Comparison of ENCODE assay signal across 10 cellular contexts in the genomic region with DNA sequence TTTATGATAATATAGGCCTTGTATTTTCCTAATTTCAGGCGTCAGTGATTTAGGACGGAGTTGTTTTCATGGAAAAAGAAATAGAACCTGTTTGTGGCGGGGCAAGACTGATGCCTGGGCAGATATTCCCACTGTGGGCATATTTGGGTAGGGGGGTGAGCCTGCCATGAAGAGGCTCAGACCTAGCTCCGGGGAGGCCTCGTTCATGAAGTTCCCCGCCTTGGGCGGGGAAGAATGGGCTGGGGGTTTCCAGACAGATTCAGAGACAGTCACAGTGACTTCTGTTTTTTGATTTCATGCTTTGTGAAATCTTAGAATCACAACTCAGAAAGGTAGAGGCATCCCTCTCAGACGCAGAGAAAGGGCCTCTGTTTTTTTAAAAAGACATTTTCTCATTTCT. TPM values are rescaled to one million over a fixed set of nuclear protein-coding genes. Genes with fewer than 3 reads are reported as not detected.
"Had no signal": no experiment of that assay in that cellular context is flagged by ENCODE, and none has a peak within 500 bp of the region (broad histone marks: within the 10 kb centered on the region; RNA-seq: fewer than 3 reads in every experiment).

No MANE protein-coding gene starts in this region.

- H3K36me3 ChIP-seq: cardiac muscle cell, heart left ventricle, thyroid gland had no signal

- H3K4me3 ChIP-seq: cardiac muscle cell, coronary artery, heart left ventricle, thyroid gland had no signal

- H3K4me1 ChIP-seq: heart left ventricle had no signal

- H3K27me3 ChIP-seq: cardiac muscle cell, thyroid gland had no signal

- DNase-seq: activated naive CD4-positive, alpha-beta T cell; effector CD8-positive, alpha-beta T cell; foreskin melanocyte; stimulated activated CD4-positive, alpha-beta T cell treated with anti-CD3 and anti-CD28 coated beads, Interleukin-2, amount 100 ng/mL, for 48 hours; thyroid gland had no signal

- H3K27ac ChIP-seq: cardiac muscle cell, coronary artery, heart left ventricle had no signal

- H3K9me3 ChIP-seq: thyroid gland had no signal

- ATAC-seq: heart left ventricle had no signal

RNA-seq across cellular contexts. Expression of a gene that starts 36.1 kb away (rescaled TPM):
- total RNA-seq: cardiac muscle cell, osteocyte had no signal
- polyA plus RNA-seq: cardiac muscle cell, neural cell had no signal
